Comparison of ENCODE assay signal across 9 cellular contexts in the genomic region with DNA sequence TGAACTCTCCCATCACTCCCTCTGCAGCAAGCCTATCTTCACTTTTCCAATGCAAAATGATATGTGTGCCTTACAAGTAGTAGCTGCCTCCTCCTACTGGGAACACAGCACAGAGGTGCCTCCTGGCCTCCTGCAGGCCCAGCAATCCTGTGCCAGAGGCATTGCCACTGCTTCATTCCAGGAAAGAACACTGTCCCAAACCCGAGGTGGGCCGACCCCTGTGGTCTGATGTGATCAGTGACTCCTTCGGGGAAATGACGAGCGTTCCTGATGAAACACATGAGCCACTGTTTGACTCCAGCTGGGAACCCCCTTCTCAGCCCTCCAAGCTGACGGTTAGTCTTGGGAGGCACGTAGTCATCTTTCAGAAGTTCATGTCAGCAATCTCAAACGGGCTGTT. TPM values are rescaled to one million over a fixed set of nuclear protein-coding genes. Genes with fewer than 3 reads are reported as not detected.
DNase-seq lines count a peak whose midpoint lies in the region; ATAC-seq and TF ChIP-seq lines count a peak whose summit lies in the region.
"Had no signal": no experiment of that assay in that cellular context is flagged by ENCODE, and none has a peak within 500 bp of the region (broad histone marks: within the 10 kb centered on the region; RNA-seq: fewer than 3 reads in every experiment).

No MANE protein-coding gene starts in this region.

- no peak overlapping the region for H3K4me2 ChIP-seq in IMR-90 (ENCODE audit: low read depth, low read length)
- H3K4me2 ChIP-seq: neural progenitor cell had no signal

- in situ Hi-C loops in IMR-90 (cut with MboI; ENCODE audit: low sequenced_read_pairs) (loop anchor here (25.0 kb wide), 1 partner anchor 886 kb away; no protein-coding TSS in a partner anchor), astrocyte of the spinal cord (cut with HindIII; ENCODE audit: low sequenced_read_pairs) (no loop called here)

- TF ChIP-seq RAD21 in IMR-90 (IDR thresholded peaks at IDR 0.05; ENCODE audit: low read length): no peak

- H3K4me3 ChIP-seq in CD4-positive, alpha-beta memory T cell (ENCODE audit: low read length in 2 of 2): no peak overlapping the region
- H3K4me3 ChIP-seq in IMR-90 (ENCODE audit: insufficient read depth, low read depth, low read length): no peak overlapping the region
- H3K4me3 ChIP-seq in astrocyte of the spinal cord (ENCODE audit: low read depth, low read length): no peak overlapping the region
- H3K4me3 ChIP-seq: neural progenitor cell had no signal

- H3K27ac Mint-ChIP-seq in CD4-positive, alpha-beta memory T cell: peak overlapping the region in 4 of 7 donors; percentile 8 to 82 (median 38)
- peak overlapping the region; percentile 98 for H3K27ac Mint-ChIP-seq in nephron progenitor cell
- H3K27ac Mint-ChIP-seq: neural progenitor cell had no signal

- H4K20me1 ChIP-seq in IMR-90 (ENCODE audit: insufficient read depth, low read length): no peaks in the 10 kb centered on the region

- no peak overlapping the region for H4K5ac ChIP-seq in IMR-90 (ENCODE audit: low read depth, low read length)

- no peak overlapping the region for H3K14ac ChIP-seq in IMR-90 (replicated peaks; ENCODE audit: low read depth, low read length)

- POLR2A ChIA-PET in CD4-positive, alpha-beta memory T cell (lab: Charles Lee; ENCODE audit: partially characterized antibody): no interaction called here
- POLR2A ChIA-PET in IMR-90 (lab: Charles Lee; ENCODE audit: unreplicated experiment): interaction anchor here (0.6 kb wide), 1 partner anchor 967 kb away, joined by 9 read pairs; no protein-coding TSS in a partner anchor

- 80% methylated on average over 1 of the region's 8 CpGs; no CpG with 5 or more reads in 1 of the 2 experiments for WGBS in IMR-90 (ENCODE audit: extremely low coverage in 2 of 2, insufficient read length in 1 of 2), 2 experiments

- peaks cover 21 to 66% of the 10 kb centered on the region in 2 donors for H3K36me3 Mint-ChIP-seq in CD4-positive, alpha-beta memory T cell
- H3K36me3 Mint-ChIP-seq in nephron progenitor cell (ENCODE audit: low read depth): peaks cover 43% of the 10 kb centered on the region

- dilution Hi-C loops in IMR-90 (cut with HindIII; ENCODE audit: low sequenced_read_pairs, unreplicated experiment): no loop called here

- no peak overlapping the region for H2BK20ac ChIP-seq in IMR-90 (ENCODE audit: low read depth, low read length)

- CTCF ChIA-PET in CD4-positive, alpha-beta memory T cell (lab: Charles Lee; ENCODE audit: partially characterized antibody): interaction anchor here (1.4 kb wide), 1 partner anchor 10 kb away, joined by 3 read pairs; no protein-coding TSS in a partner anchor
- CTCF ChIA-PET in IMR-90 (lab: Yijun Ruan, JAX): no interaction called here

- DNase-seq in CD4-positive, alpha-beta memory T cell: no peak
- no peak for DNase-seq in IMR-90
- DNase-seq in astrocyte of the spinal cord (ENCODE audit: low read depth, low spot score): peak; percentile 89
- DNase-seq in nephron progenitor cell: no peak
- no peak for DNase-seq in dedifferentiated amniotic fluid mesenchymal stem cell (ENCODE audit: extremely low spot score)
- DNase-seq: NCI-H226 had no signal

- H2BK15ac ChIP-seq in IMR-90 (ENCODE audit: low read depth, low read length): no peak overlapping the region

- H3K4me1 Mint-ChIP-seq in CD4-positive, alpha-beta memory T cell: peaks cover 9 to 17% (median 12%) of the 10 kb centered on the region in 4 donors
- H3K4me1 Mint-ChIP-seq in nephron progenitor cell: no peaks in the 10 kb centered on the region
- H3K4me1 Mint-ChIP-seq: neural progenitor cell had no signal

- H3K4me1 ChIP-seq in CD4-positive, alpha-beta memory T cell (ENCODE audit: insufficient read depth, low read length): peaks cover 11% of the 10 kb centered on the region
- H3K4me1 ChIP-seq in IMR-90 (ENCODE audit: control insufficient read depth, insufficient read depth, low read length): peaks cover 2% of the 10 kb centered on the region; the same call in 1 of the 2 replicates
- H3K4me1 ChIP-seq: neural progenitor cell had no signal

- no TSS peak for BruUV-seq in IMR-90 (replicated peaks; lab: Mats Ljungman, UMichigan)

- H3K23ac ChIP-seq in IMR-90 (ENCODE audit: low read depth, low read length): no peak overlapping the region

- no peak overlapping the region for H2AK5ac ChIP-seq in IMR-90 (ENCODE audit: low read depth, low read length)

- H3K4ac ChIP-seq in IMR-90 (ENCODE audit: low read depth, low read length): no peak overlapping the region

- H2BK5ac ChIP-seq in IMR-90 (ENCODE audit: low read depth, low read length, poor library complexity, severe bottlenecking): no peak overlapping the region

- no peak overlapping the region for H3K27ac ChIP-seq in CD4-positive, alpha-beta memory T cell (ENCODE audit: low read depth, low read length)
- no peak overlapping the region for H3K27ac ChIP-seq in IMR-90 (ENCODE audit: insufficient read depth, low read length)
- H3K27ac ChIP-seq: neural progenitor cell had no signal

- peaks cover 0 to 1% (median 0%) of the 10 kb centered on the region in 8 donors for H3K9me3 Mint-ChIP-seq in CD4-positive, alpha-beta memory T cell
- no peaks in the 10 kb centered on the region for H3K9me3 Mint-ChIP-seq in nephron progenitor cell
- H3K9me3 Mint-ChIP-seq: neural progenitor cell had no signal

- no peaks in the 10 kb centered on the region for H3K27me3 Mint-ChIP-seq in CD4-positive, alpha-beta memory T cell
- H3K27me3 Mint-ChIP-seq in nephron progenitor cell (ENCODE audit: low read depth, poor library complexity): no peaks in the 10 kb centered on the region

- no peak overlapping the region for H4K8ac ChIP-seq in IMR-90 (ENCODE audit: low read depth in 2 of 2, low read length in 2 of 2)

- TF ChIP-seq CTCF in IMR-90 (conservative IDR thresholded peaks at IDR 0.05; ENCODE audit: low read depth, low read length) (no peak), astrocyte of the spinal cord (IDR thresholded peaks at IDR 0.05; ENCODE audit: low read depth, low read length) (no peak), nephron progenitor cell (IDR thresholded peaks at IDR 0.05) (no peak)

- H3K4me3 Mint-ChIP-seq in CD4-positive, alpha-beta memory T cell: peak overlapping the region in 1 of 8 donors; percentile 5
- H3K4me3 Mint-ChIP-seq in nephron progenitor cell: no peak overlapping the region
- H3K4me3 Mint-ChIP-seq: neural progenitor cell had no signal

- no peak overlapping the region for H3K9ac ChIP-seq in IMR-90 (ENCODE audit: low read depth, low read length)
- H3K9ac ChIP-seq: neural progenitor cell had no signal

- no peaks in the 10 kb centered on the region for H3K9me3 ChIP-seq in CD4-positive, alpha-beta memory T cell (ENCODE audit: control insufficient read depth in 1 of 2, low read length in 2 of 2)
- no peaks in the 10 kb centered on the region for H3K9me3 ChIP-seq in IMR-90 (ENCODE audit: control insufficient read depth, insufficient read depth, low read length)

- H4K91ac ChIP-seq in IMR-90 (ENCODE audit: insufficient read depth, low read depth, low read length): no peak overlapping the region

- peaks cover 0 to 10% of the 10 kb centered on the region in 2 experiments; a peak in 2 of 4 replicates for H3K79me1 ChIP-seq in IMR-90 (ENCODE audit: low read depth in 1 of 2, low read length in 2 of 2)

- H3K18ac ChIP-seq in IMR-90 (ENCODE audit: low read depth, low read length): no peak overlapping the region

- intact Hi-C loops in CD4-positive, alpha-beta memory T cell (cut with micrococcal nuclease): no loop called here
- intact Hi-C loops in IMR-90 (cut with micrococcal nuclease): no loop called here

- no peaks in the 10 kb centered on the region for H3K27me3 ChIP-seq in CD4-positive, alpha-beta memory T cell (ENCODE audit: insufficient read depth, low read length)
- no peaks in the 10 kb centered on the region for H3K27me3 ChIP-seq in IMR-90 (ENCODE audit: control insufficient read depth, insufficient read depth, low read length)
- H3K27me3 ChIP-seq: neural progenitor cell had no signal

- H2AK9ac ChIP-seq in IMR-90 (replicated peaks; ENCODE audit: low read depth, low read length, poor library complexity): peak overlapping the region; percentile 83

- no peak overlapping the region for H2BK120ac ChIP-seq in IMR-90 (ENCODE audit: low read depth, low read length)

- no peak for TF ChIP-seq POLR2A in IMR-90 (IDR thresholded peaks at IDR 0.05; ENCODE audit: low read depth, low read length)

- H2AFZ ChIP-seq in IMR-90 (replicated peaks; ENCODE audit: low read length, poor library complexity): no peak overlapping the region
- H2AFZ ChIP-seq: neural progenitor cell had no signal

- no peak overlapping the region for H3K56ac ChIP-seq in IMR-90 (ENCODE audit: extremely low read depth, insufficient read depth, low read length)

- peaks cover 17% of the 10 kb centered on the region for H3K9me1 ChIP-seq in IMR-90 (ENCODE audit: insufficient read depth, low read length)

- ATAC-seq in IMR-90 (ENCODE audit: low read depth) (no peak), GM19397 (IDR thresholded peaks at IDR 0.05; ENCODE audit: unreplicated experiment) (no peak), HG02884 (IDR thresholded peaks at IDR 0.05; ENCODE audit: unreplicated experiment) (no peak)

- H3K36me3 ChIP-seq in CD4-positive, alpha-beta memory T cell (ENCODE audit: insufficient read depth, low read length): peaks cover 21% of the 10 kb centered on the region
- H3K36me3 ChIP-seq in IMR-90 (ENCODE audit: control insufficient read depth, insufficient read depth, low read length): peaks cover 32% of the 10 kb centered on the region

TF ChIP-seq in IMR-90, 13 proteins besides CTCF, POLR2A, EP300 and RAD21 (continues in another document):
- no peak for TF ChIP-seq NFE2L2 (IDR thresholded peaks at IDR 0.05; ENCODE audit: low read depth, low read length)
- TF ChIP-seq, protein P1, sequence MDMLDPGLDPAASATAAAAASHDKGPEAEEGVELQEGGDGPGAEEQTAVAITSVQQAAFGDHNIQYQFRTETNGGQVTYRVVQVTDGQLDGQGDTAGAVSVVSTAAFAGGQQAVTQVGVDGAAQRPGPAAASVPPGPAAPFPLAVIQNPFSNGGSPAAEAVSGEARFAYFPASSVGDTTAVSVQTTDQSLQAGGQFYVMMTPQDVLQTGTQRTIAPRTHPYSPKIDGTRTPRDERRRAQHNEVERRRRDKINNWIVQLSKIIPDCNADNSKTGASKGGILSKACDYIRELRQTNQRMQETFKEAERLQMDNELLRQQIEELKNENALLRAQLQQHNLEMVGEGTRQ (IDR thresholded peaks at IDR 0.05; ENCODE audit: low read depth, low read length): no peak

RNA-seq across cellular contexts. Expression of a gene that starts 19.5 kb away (rescaled TPM):
- total RNA-seq in CD4-positive, alpha-beta memory T cell: 10 to 100 TPM; 42.1 to 52.5 TPM
- 100 to 1,000 TPM; 103 to 175 TPM for polyA plus RNA-seq in CD4-positive, alpha-beta memory T cell
- total RNA-seq in IMR-90 (2012; rRNA removed): 194 and 325 TPM in 2 replicates
- polyA plus RNA-seq in IMR-90 (2012; rRNA removed): 150 and 181 TPM in 2 replicates
- 24.3 and 34.6 TPM in 2 replicates for polyA plus RNA-seq in IMR-90 (2012; cell fraction: cytosol; rRNA removed)
- polyA plus RNA-seq in IMR-90 (2012; cell fraction: nucleus; rRNA removed; ENCODE audit: low replicate concordance): 8.4 and 77.4 TPM in 2 replicates

RNA-seq across cellular contexts. Expression of a gene that starts 55.9 kb away (rescaled TPM):
- total RNA-seq in CD4-positive, alpha-beta memory T cell: 10 to 100 TPM; 26.3 to 32.6 TPM
- polyA plus RNA-seq in CD4-positive, alpha-beta memory T cell: 10 to 100 TPM in 1 of 2 donors, 1 to 10 TPM in 1; 4.4 to 10.7 TPM
- total RNA-seq in IMR-90 (2012; rRNA removed): 7.5 and 9.3 TPM in 2 replicates
- 4.0 and 4.5 TPM in 2 replicates for polyA plus RNA-seq in IMR-90 (2012; rRNA removed)
- 1.7 and 3.9 TPM in 2 replicates for polyA plus RNA-seq in IMR-90 (2012; cell fraction: cytosol; rRNA removed)
- 11.3 and 16.3 TPM in 2 replicates for polyA plus RNA-seq in IMR-90 (2012; cell fraction: nucleus; rRNA removed; ENCODE audit: low replicate concordance)
